In the genomic region with DNA sequence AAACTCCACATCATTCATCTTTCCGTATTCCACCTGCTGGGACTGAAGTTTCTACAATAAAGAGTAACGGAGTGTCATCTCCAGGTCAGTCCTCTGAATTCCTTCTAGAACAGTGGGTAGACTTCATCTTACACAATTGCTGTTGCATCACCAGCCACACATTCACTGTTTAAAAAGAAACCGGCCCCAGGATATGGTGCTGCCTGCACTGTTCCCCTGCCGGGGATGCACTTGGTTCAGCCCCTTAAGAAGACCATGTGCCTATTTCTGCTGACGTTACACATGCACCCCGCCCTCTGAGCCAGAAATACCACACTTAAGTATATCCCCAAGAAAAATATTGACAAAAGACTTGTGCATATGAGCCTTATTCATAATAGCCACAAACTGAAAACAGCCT, we compare ENCODE assay signal across 22 cellular contexts.
DNase-seq lines count a peak whose midpoint lies in the region; ATAC-seq, FAIRE-seq and TF ChIP-seq lines count a peak whose summit lies in the region.
"Had no signal": no experiment of that assay in that cellular context is flagged by ENCODE, and none has a peak within 500 bp of the region (broad histone marks: within the 10 kb centered on the region; RNA-seq: fewer than 3 reads in every experiment).

No MANE protein-coding gene starts in this region.

- H3K9me3 ChIP-seq in liver (ENCODE audit: control insufficient read depth in 4 of 4, low read length in 3 of 4) = no peaks in the 10 kb centered on the region
- H3K9me3 ChIP-seq in HepG2 (ENCODE audit: low read length) = no peaks in the 10 kb centered on the region
- no peaks in the 10 kb centered on the region for H3K9me3 ChIP-seq in stomach
- H3K9me3 ChIP-seq: colonic mucosa, heart right ventricle, SJSA1, thyroid gland had no signal

- CTCF ChIA-PET in HepG2 (lab: Yijun Ruan, JAX; ENCODE audit: low intra/inter-chr PET ratio, low total read pairs) = no interaction called here

- WGBS in liver = 79% methylated on average over 6 of the region's 6 CpGs
- 80% methylated on average over 6 of the region's 6 CpGs for WGBS in HepG2 (ENCODE audit: low lambda C conversion rate)
- 85 to 90% (median 88%) methylated on average over 6 of the region's 6 CpGs for WGBS in stomach, 5 donors

- no peak for TF ChIP-seq RAD21 in liver (IDR thresholded peaks at IDR 0.05)
- no peak for TF ChIP-seq RAD21 in HepG2 (CRISPR knock-in tag; IDR thresholded peaks at IDR 0.05)

- H3K27me3 ChIP-seq in liver (ENCODE audit: control insufficient read depth in 4 of 4, insufficient read depth in 4 of 4, low read length in 3 of 4) = no peaks in the 10 kb centered on the region
- H3K27me3 ChIP-seq in HepG2 (ENCODE audit: control insufficient read depth in 1 of 2, insufficient read depth in 2 of 2, low read length in 2 of 2) = no peaks in the 10 kb centered on the region
- H3K27me3 ChIP-seq in stomach = no peaks in the 10 kb centered on the region
- H3K27me3 ChIP-seq: colonic mucosa, heart right ventricle, SJSA1, thyroid gland had no signal

- H3K9ac ChIP-seq in liver (ENCODE audit: low read depth in 1 of 2, low read length in 2 of 2) (no peak overlapping the region), HepG2 (ENCODE audit: insufficient read depth, low read depth, low read length) (no peak overlapping the region)

- H3K4me1 ChIP-seq in liver (ENCODE audit: control insufficient read depth in 4 of 4, insufficient read depth in 4 of 4, low read length in 3 of 4) (peaks cover 0 to 9% (median 2%) of the 10 kb centered on the region in 4 donors), HepG2 (ENCODE audit: insufficient read depth, low read length) (no peaks in the 10 kb centered on the region), stomach (peaks cover 0 to 4% (median 0%) of the 10 kb centered on the region in 4 donors)
- H3K4me1 ChIP-seq: colonic mucosa, SJSA1, thyroid gland had no signal

- H3K27ac ChIP-seq in liver (ENCODE audit: low read depth in 1 of 2, low read length in 2 of 2) = no peak overlapping the region
- H3K27ac ChIP-seq in HepG2 (ENCODE audit: extremely low read length, insufficient read depth, low read length) = no peak overlapping the region
- H3K27ac ChIP-seq in stomach = no peak overlapping the region
- H3K27ac ChIP-seq: colonic mucosa, heart right ventricle, SJSA1, thyroid gland had no signal

- TF ChIP-seq EP300 in HepG2 (IDR thresholded peaks at IDR 0.05; ENCODE audit: low read depth in 2 of 2, low read length in 2 of 2) = no peak
- no peak for TF ChIP-seq EP300 in HepG2 (CRISPR knock-in tag; IDR thresholded peaks at IDR 0.05; ENCODE audit: borderline replicate concordance)
- TF ChIP-seq EP300 in stomach (IDR thresholded peaks at IDR 0.05) = no peak

- DNase-seq in HepG2 (ENCODE audit: low spot score) = no peak
- DNase-seq in amniotic epithelial cell (ENCODE audit: low read depth) = peak; percentile 74
- DNase-seq in foreskin fibroblast = peak; percentile 29 to 72
- no peak for DNase-seq in stomach
- DNase-seq: activated effector memory CD4-positive, alpha-beta T cell treated with Interleukin-2 at 50 U/mL for 16 hours; amygdala; colonic mucosa; heart right ventricle; naive thymus-derived CD4-positive, alpha-beta T cell; NCI-H1694 treated with DMSO at 0.1 percent for 48 hours; NCI-H446 treated with DMSO at 0.1 percent for 48 hours; posterior cingulate gyrus; thyroid gland had no signal

- intact Hi-C loops in HepG2 (cut with micrococcal nuclease; ENCODE audit: unreplicated experiment) = no loop called here
- intact Hi-C loops in stomach (cut with DNase I; ENCODE audit: low total_unique reads) = no loop called here

- TF ChIP-seq CTCF in liver (IDR thresholded peaks at IDR 0.05; ENCODE audit: low read depth, low read length, missing input control) (no peak), HepG2 (CRISPR knock-in tag; IDR thresholded peaks at IDR 0.05) (no peak), foreskin fibroblast (IDR thresholded peaks at IDR 0.05; ENCODE audit: low read depth, low read length) (no peak), stomach (IDR thresholded peaks at IDR 0.05) (no peak)

- H4K20me1 ChIP-seq in HepG2 (ENCODE audit: insufficient read depth, low read length) = 0 out of 2 replicates have a peak, but pooled peaks cover 2% of the 10 kb centered on the region

- TF ChIP-seq POLR2A in HepG2 (IDR thresholded peaks at IDR 0.05; ENCODE audit: insufficient read depth in 1 of 2, low read depth in 2 of 2, low read length in 2 of 2) (no peak), stomach (IDR thresholded peaks at IDR 0.05) (no peak)

- no peak for FAIRE-seq in HepG2 (lab: Jason Lieb, UNC)
- FAIRE-seq: endothelial cell of umbilical vein, HTR-8/SVneo, islet of Langerhans had no signal

- no TSS peak for BruUV-seq in HepG2 (replicated peaks; lab: Mats Ljungman, UMichigan)

- H3K4me3 ChIP-seq in liver (ENCODE audit: low read depth in 1 of 3, low read length in 3 of 3) (no peak overlapping the region), HepG2 (replicated peaks in 1 of 3; ENCODE audit: insufficient read depth in 1 of 3, low read depth in 2 of 3, low read length in 3 of 3) (no peak overlapping the region), foreskin fibroblast (ENCODE audit: low read depth in 1 of 2, low read length in 2 of 2) (no peak overlapping the region), stomach (no peak overlapping the region)
- H3K4me3 ChIP-seq: colonic mucosa, heart right ventricle, SJSA1, smooth muscle cell, thyroid gland had no signal

- no peak overlapping the region for H3K4me2 ChIP-seq in HepG2 (ENCODE audit: low read depth, low read length)
- H3K4me2 ChIP-seq: smooth muscle cell had no signal

- no peak for ATAC-seq in HepG2
- no peak for ATAC-seq in HG03520 (IDR thresholded peaks at IDR 0.05; ENCODE audit: unreplicated experiment)
- ATAC-seq in GM21786 (IDR thresholded peaks at IDR 0.05; ENCODE audit: unreplicated experiment) = no peak
- ATAC-seq in GM21381 (IDR thresholded peaks at IDR 0.05; ENCODE audit: unreplicated experiment) = no peak
- ATAC-seq: naive thymus-derived CD4-positive, alpha-beta T cell had no signal

- in situ Hi-C loops in HepG2 (cut with HindIII; ENCODE audit: extremely low pct_ligation_motif_present, low pct_unique_long_range_greater_than_20kb) = no loop called here

- H3K36me3 ChIP-seq in liver (ENCODE audit: control insufficient read depth in 4 of 4, insufficient read depth in 3 of 4, low read depth in 1 of 4, low read length in 3 of 4) (no peaks in the 10 kb centered on the region), HepG2 (replicated peaks in 1 of 2; ENCODE audit: control insufficient read depth in 1 of 2, insufficient read depth in 2 of 2, low read length in 2 of 2) (peaks cover 0 to 6% of the 10 kb centered on the region in 2 experiments; a peak in 1 of 5 replicates), stomach (peaks cover 0 to 5% (median 0%) of the 10 kb centered on the region in 4 donors)
- H3K36me3 ChIP-seq: colonic mucosa, SJSA1, thyroid gland had no signal

- H3K79me2 ChIP-seq in HepG2 (ENCODE audit: insufficient read depth, low read length) = no peaks in the 10 kb centered on the region

- no peak overlapping the region for H2AFZ ChIP-seq in HepG2 (ENCODE audit: low read length)

- POLR2A ChIA-PET in HepG2 (lab: Yijun Ruan, JAX) = no interaction called here

TF ChIP-seq in liver, 16 proteins besides CTCF, POLR2A, EP300 and RAD21 (continues in another document):
- TF ChIP-seq EGR1 (IDR thresholded peaks at IDR 0.05; ENCODE audit: low read depth in 2 of 2) (no peak), TAF1 (conservative IDR thresholded peaks at IDR 0.05) (no peak), NR2F2 (IDR thresholded peaks at IDR 0.05) (no peak), SP1 (IDR thresholded peaks at IDR 0.05) (no peak)
- TF ChIP-seq, protein P1, sequence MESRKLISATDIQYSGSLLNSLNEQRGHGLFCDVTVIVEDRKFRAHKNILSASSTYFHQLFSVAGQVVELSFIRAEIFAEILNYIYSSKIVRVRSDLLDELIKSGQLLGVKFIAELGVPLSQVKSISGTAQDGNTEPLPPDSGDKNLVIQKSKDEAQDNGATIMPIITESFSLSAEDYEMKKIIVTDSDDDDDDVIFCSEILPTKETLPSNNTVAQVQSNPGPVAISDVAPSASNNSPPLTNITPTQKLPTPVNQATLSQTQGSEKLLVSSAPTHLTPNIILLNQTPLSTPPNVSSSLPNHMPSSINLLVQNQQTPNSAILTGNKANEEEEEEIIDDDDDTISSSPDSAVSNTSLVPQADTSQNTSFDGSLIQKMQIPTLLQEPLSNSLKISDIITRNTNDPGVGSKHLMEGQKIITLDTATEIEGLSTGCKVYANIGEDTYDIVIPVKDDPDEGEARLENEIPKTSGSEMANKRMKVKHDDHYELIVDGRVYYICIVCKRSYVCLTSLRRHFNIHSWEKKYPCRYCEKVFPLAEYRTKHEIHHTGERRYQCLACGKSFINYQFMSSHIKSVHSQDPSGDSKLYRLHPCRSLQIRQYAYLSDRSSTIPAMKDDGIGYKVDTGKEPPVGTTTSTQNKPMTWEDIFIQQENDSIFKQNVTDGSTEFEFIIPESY (IDR thresholded peaks at IDR 0.05) = no peak
- TF ChIP-seq, protein P2, sequence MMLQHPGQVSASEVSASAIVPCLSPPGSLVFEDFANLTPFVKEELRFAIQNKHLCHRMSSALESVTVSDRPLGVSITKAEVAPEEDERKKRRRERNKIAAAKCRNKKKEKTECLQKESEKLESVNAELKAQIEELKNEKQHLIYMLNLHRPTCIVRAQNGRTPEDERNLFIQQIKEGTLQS (IDR thresholded peaks at IDR 0.05) = peak; percentile 65

TF ChIP-seq in HepG2, 621 proteins besides CTCF, POLR2A, EP300 and RAD21 (continues in another document):
- TF ChIP-seq ZNF333 (CRISPR knock-in tag; IDR thresholded peaks at IDR 0.05; ENCODE audit: borderline replicate concordance) (no peak), NONO (IDR thresholded peaks at IDR 0.05) (no peak), NONO (CRISPR knock-in tag; conservative IDR thresholded peaks at IDR 0.05) (no peak), ZNF121 (CRISPR knock-in tag; IDR thresholded peaks at IDR 0.05) (no peak)
- TF ChIP-seq, protein P3, sequence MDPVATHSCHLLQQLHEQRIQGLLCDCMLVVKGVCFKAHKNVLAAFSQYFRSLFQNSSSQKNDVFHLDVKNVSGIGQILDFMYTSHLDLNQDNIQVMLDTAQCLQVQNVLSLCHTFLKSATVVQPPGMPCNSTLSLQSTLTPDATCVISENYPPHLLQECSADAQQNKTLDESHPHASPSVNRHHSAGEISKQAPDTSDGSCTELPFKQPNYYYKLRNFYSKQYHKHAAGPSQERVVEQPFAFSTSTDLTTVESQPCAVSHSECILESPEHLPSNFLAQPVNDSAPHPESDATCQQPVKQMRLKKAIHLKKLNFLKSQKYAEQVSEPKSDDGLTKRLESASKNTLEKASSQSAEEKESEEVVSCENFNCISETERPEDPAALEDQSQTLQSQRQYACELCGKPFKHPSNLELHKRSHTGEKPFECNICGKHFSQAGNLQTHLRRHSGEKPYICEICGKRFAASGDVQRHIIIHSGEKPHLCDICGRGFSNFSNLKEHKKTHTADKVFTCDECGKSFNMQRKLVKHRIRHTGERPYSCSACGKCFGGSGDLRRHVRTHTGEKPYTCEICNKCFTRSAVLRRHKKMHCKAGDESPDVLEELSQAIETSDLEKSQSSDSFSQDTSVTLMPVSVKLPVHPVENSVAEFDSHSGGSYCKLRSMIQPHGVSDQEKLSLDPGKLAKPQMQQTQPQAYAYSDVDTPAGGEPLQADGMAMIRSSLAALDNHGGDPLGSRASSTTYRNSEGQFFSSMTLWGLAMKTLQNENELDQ (CRISPR knock-in tag; IDR thresholded peaks at IDR 0.05; ENCODE audit: borderline replicate concordance) = no peak

Comparison
In these comparisons a context has a peak if more than half of its experiments do, and no peak if none do; other contexts are left out.
1. DNase-seq: peak in amniotic epithelial cell (single experiment) and foreskin fibroblast (2 of 2); none in HepG2 (single experiment) and stomach (single experiment).